17 cellular contexts compared by ENCODE assay signal in genomic region chr4:154719087-154719486, GRCh38. TPM values are rescaled to one million over a fixed set of nuclear protein-coding genes. Genes with fewer than 3 reads are reported as not detected.
A peak's percentile ranks its signal among the peaks of the same experiment; 100 is the strongest.
DNase-seq lines count a peak whose midpoint lies in the region; ATAC-seq, FAIRE-seq and TF ChIP-seq lines count a peak whose summit lies in the region.
"Had no signal": no experiment of that assay in that cellular context is flagged by ENCODE, and none has a peak within 500 bp of the region (broad histone marks: within the 10 kb centered on the region; RNA-seq: fewer than 3 reads in every experiment).

No MANE protein-coding gene starts in this region.

- ATAC-seq in HG03135 (IDR thresholded peaks at IDR 0.05; ENCODE audit: unreplicated experiment) (no peak), GM21529 (IDR thresholded peaks at IDR 0.05; ENCODE audit: unreplicated experiment) (no peak)
- ATAC-seq: activated CD4-positive, alpha-beta T cell treated with anti-CD3 and anti-CD28 coated beads for 36 hours; psoas muscle had no signal

- BruUV-seq in A673 (replicated peaks; lab: Mats Ljungman, UMichigan): no TSS peak

- H3K27me3 ChIP-seq in A673 (replicated peaks; ENCODE audit: insufficient read depth, low read depth, low read length, poor library complexity): no peaks in the 10 kb centered on the region
- H3K27me3 ChIP-seq in endodermal cell (ENCODE audit: control insufficient read depth, insufficient read depth, low read length, poor library complexity, severe bottlenecking): no peaks in the 10 kb centered on the region
- H3K27me3 ChIP-seq: testis had no signal

- H3K9me3 ChIP-seq in A673 (ENCODE audit: low read depth, low read length, poor library complexity, severe bottlenecking) (no peaks in the 10 kb centered on the region), SK-N-MC (ENCODE audit: low read depth, low read length) (no peaks in the 10 kb centered on the region), endodermal cell (ENCODE audit: control insufficient read depth, low read length) (no peaks in the 10 kb centered on the region)
- H3K9me3 ChIP-seq: psoas muscle, testis had no signal

- H3K27ac ChIP-seq in A673 (ENCODE audit: low read depth, low read length, poor library complexity, severe bottlenecking): peak overlapping the region; percentile 64
- H3K27ac ChIP-seq in SK-N-MC: peak overlapping the region; percentile 62
- H3K27ac ChIP-seq in endodermal cell (ENCODE audit: low read depth, low read length): no peak overlapping the region
- H3K27ac ChIP-seq: psoas muscle, testis had no signal

- no peak overlapping the region for H3K4me3 Mint-ChIP-seq in endodermal cell
- H3K4me3 Mint-ChIP-seq: activated CD4-positive, alpha-beta T cell treated with anti-CD3 and anti-CD28 coated beads for 36 hours; activated T-helper 1 cell treated with anti-CD3 and anti-CD28 coated beads, Interleukin-12 subunit alpha, Interleukin-12 subunit beta, Interleukin-2, Interleukin-4 antibody, amounts not matched to agents 30 ng/mL and 10 ng/mL and 1 ng/mL, durations not matched to agents 14 hours and 24 hours and 36 hours had no signal

- no peak for FAIRE-seq in RCC 7860 (lab: Jason Lieb, UNC)

- H3K9me3 Mint-ChIP-seq in endodermal cell: no peaks in the 10 kb centered on the region
- H3K9me3 Mint-ChIP-seq: activated T-helper 1 cell treated with anti-CD3 and anti-CD28 coated beads, Interleukin-12 subunit alpha, Interleukin-12 subunit beta, Interleukin-2, Interleukin-4 antibody, amounts not matched to agents 30 ng/mL and 10 ng/mL and 1 ng/mL, durations not matched to agents 14 hours and 24 hours and 36 hours had no signal

- intact Hi-C loops in A673 (cut with micrococcal nuclease; ENCODE audit: unreplicated experiment): no loop called here

- no peaks in the 10 kb centered on the region for H3K36me3 ChIP-seq in A673 (ENCODE audit: insufficient read depth, low read length, poor library complexity, severe bottlenecking)
- no peaks in the 10 kb centered on the region for H3K36me3 ChIP-seq in SK-N-MC (ENCODE audit: insufficient read depth, low read length)
- H3K36me3 ChIP-seq in endodermal cell (ENCODE audit: control insufficient read depth, insufficient read depth, low read length): no peaks in the 10 kb centered on the region

- DNase-seq in A673 (ENCODE audit: low spot score): peak; percentile 83
- DNase-seq in HCEC 1CT: peak; percentile 47
- peak; percentile 60 for DNase-seq in SK-N-MC (ENCODE audit: low read depth, low spot score)
- peak; percentile 53 for DNase-seq in fibroblast of pulmonary artery (ENCODE audit: low read depth)
- no peak for DNase-seq in RCC 7860 (ENCODE audit: low spot score)
- DNase-seq in endodermal cell: no peak
- DNase-seq: activated CD4-positive, alpha-beta T cell treated with anti-CD3 and anti-CD28 coated beads for 36 hours; DND-41; NCI-H1436; NCI-H510A; psoas muscle; stimulated activated CD4-positive, alpha-beta T cell treated with anti-CD3 and anti-CD28 coated beads, Interleukin-15, amount 100 ng/mL, for 24 hours; testis had no signal

- H3K4me3 ChIP-seq in A673 (ENCODE audit: low read depth, low read length, poor library complexity, severe bottlenecking) (no peak overlapping the region), SK-N-MC (peak overlapping the region; percentile 41), fibroblast of pulmonary artery (replicated peaks; ENCODE audit: low read depth, low read length) (no peak overlapping the region), endodermal cell (ENCODE audit: low read length) (no peak overlapping the region)
- H3K4me3 ChIP-seq: psoas muscle, testis had no signal

- CTCF ChIA-PET in A673 (lab: Charles Lee): no interaction called here

- no peaks in the 10 kb centered on the region for H3K36me3 Mint-ChIP-seq in endodermal cell (ENCODE audit: low read depth)

- H3K27me3 Mint-ChIP-seq in endodermal cell (ENCODE audit: insufficient read depth): peaks cover 37% of the 10 kb centered on the region

- 84 to 100% methylated on average over 2 to 4 of the region's 4 CpGs for WGBS in endodermal cell (ENCODE audit: insufficient coverage in 1 of 2, insufficient read length in 1 of 2), 2 experiments

- peaks cover 38% of the 10 kb centered on the region for H3K4me1 Mint-ChIP-seq in endodermal cell

- no peak overlapping the region for H3K9ac ChIP-seq in SK-N-MC (ENCODE audit: insufficient read length)
- no peak overlapping the region for H3K9ac ChIP-seq in endodermal cell (ENCODE audit: extremely low read depth, low read length, poor library complexity, severe bottlenecking)

- POLR2A ChIA-PET in A673 (lab: Charles Lee; ENCODE audit: low non-redundant PET): no interaction called here

- H3K4me1 ChIP-seq in A673 (ENCODE audit: insufficient read depth, low read length, poor library complexity, severe bottlenecking) (peaks cover 24% of the 10 kb centered on the region), endodermal cell (ENCODE audit: control insufficient read depth, insufficient read depth, low read length) (peaks cover 19% of the 10 kb centered on the region)
- H3K4me1 ChIP-seq: psoas muscle, testis had no signal

- TF ChIP-seq CTCF in A673 (conservative IDR thresholded peaks at IDR 0.05; ENCODE audit: low read depth, low read length) (no peak), fibroblast of pulmonary artery (IDR thresholded peaks at IDR 0.05; ENCODE audit: low read length, missing control alignments) (no peak), endodermal cell (conservative IDR thresholded peaks at IDR 0.05) (no peak)

- H3K27ac Mint-ChIP-seq in endodermal cell: no peak overlapping the region
- H3K27ac Mint-ChIP-seq: activated CD4-positive, alpha-beta T cell treated with anti-CD3 and anti-CD28 coated beads for 36 hours; activated T-helper 1 cell treated with anti-CD3 and anti-CD28 coated beads, Interleukin-12 subunit alpha, Interleukin-12 subunit beta, Interleukin-2, Interleukin-4 antibody, amounts not matched to agents 30 ng/mL and 10 ng/mL and 1 ng/mL, durations not matched to agents 14 hours and 24 hours and 36 hours had no signal

RNA-seq across cellular contexts. Expression of gene LRAT, which starts 24.7 kb away (rescaled TPM):
- total RNA-seq in A673 (2021) (1.1 and 1.7 TPM in 2 replicates), endodermal cell (10 to 100 TPM in 1 of 2 donors, 1 to 10 TPM in 1; 6.2 to 20.6 TPM)
- 13.1 TPM for polyA plus RNA-seq in endodermal cell (2013, experiment 1 of 2)
- polyA plus RNA-seq in endodermal cell (2013, experiment 2 of 2): 17.3 TPM
- total RNA-seq: activated CD4-positive, alpha-beta T cell treated with anti-CD3 and anti-CD28 coated beads for 36 hours; activated T-helper 1 cell treated with anti-CD3 and anti-CD28 coated beads, Interleukin-12 subunit alpha, Interleukin-12 subunit beta, Interleukin-2, Interleukin-4 antibody, amounts not matched to agents 30 ng/mL and 10 ng/mL and 1 ng/mL, durations not matched to agents 14 hours and 24 hours and 36 hours; psoas muscle; T-helper 2 cell treated with Interferon-gamma antibody and Interleukin-4, amounts not matched to agents 100 ng/mL and 5 ng/mL, for 36 hours had no signal

Comparison
In these comparisons a context has a peak if more than half of its experiments do, and no peak if none do; other contexts are left out.
1. DNase-seq: peak in A673 (single experiment), HCEC 1CT (single experiment), SK-N-MC (single experiment) and fibroblast of pulmonary artery (single experiment); none in RCC 7860 (single experiment) and endodermal cell (single experiment).